ENCODE assay signal across 20 cellular contexts in the genomic region with DNA sequence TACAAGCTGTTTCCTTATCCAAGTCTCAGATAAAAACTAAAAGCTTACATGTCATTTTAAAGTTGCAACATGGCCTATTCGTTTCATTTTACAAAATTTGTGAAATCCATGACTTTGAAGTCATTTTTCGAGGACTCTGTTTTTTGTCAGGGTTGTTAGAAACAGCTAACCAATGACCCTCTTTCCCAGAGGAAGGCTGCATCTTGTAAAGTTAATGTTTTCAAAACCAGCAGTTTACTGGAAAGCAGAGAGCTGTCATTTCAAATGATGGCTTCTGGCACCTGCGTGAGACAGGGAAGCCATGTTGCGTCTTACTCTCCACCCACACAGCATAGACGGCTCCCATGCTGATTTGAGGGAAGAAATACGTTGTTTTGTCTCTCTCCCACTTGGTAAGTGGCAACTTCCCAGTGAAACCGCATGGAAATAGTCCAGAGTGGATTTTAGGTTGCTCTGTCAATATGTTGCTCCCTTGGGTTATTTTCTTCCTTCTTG. TPM values are rescaled to one million over a fixed set of nuclear protein-coding genes. Genes with fewer than 3 reads are reported as not detected.
DNase-seq lines count a peak whose midpoint lies in the region; ATAC-seq, FAIRE-seq and TF ChIP-seq lines count a peak whose summit lies in the region.
"Had no signal": no experiment of that assay in that cellular context is flagged by ENCODE, and none has a peak within 500 bp of the region (broad histone marks: within the 10 kb centered on the region; RNA-seq: fewer than 3 reads in every experiment).

No MANE protein-coding gene starts in this region.

- no peaks in the 10 kb centered on the region for H3K27me3 Mint-ChIP-seq in activated naive CD4-positive, alpha-beta T cell treated with anti-CD3 and anti-CD28 coated beads, Interleukin-2, amount 50 U/mL, for 24 hours
- no peaks in the 10 kb centered on the region for H3K27me3 Mint-ChIP-seq in activated naive CD4-positive, alpha-beta T cell treated with anti-CD3 and anti-CD28 coated beads for 36 hours (ENCODE audit: low read depth)
- no peaks in the 10 kb centered on the region for H3K27me3 Mint-ChIP-seq in nephron (ENCODE audit: low read depth)
- H3K27me3 Mint-ChIP-seq: activated CD4-positive, alpha-beta T cell treated with anti-CD3 and anti-CD28 coated beads, Interleukin-2, amount 10 ng/mL, durations not matched to agents 24 days and 14 days; activated naive CD8-positive, alpha-beta T cell treated with anti-CD3 and anti-CD28 coated beads, Interleukin-2, amount 10 ng/mL, durations not matched to agents 7 days and 5 days; progenitor cell of endocrine pancreas had no signal

- H3K4me3 ChIP-seq in body of pancreas (no peak overlapping the region), kidney (ENCODE audit: low read length in 2 of 2) (no peak overlapping the region)
- H3K4me3 ChIP-seq: breast epithelium, K562, lung had no signal

- DNase-seq in activated naive CD4-positive, alpha-beta T cell treated with anti-CD3 and anti-CD28 coated beads for 36 hours = no peak
- DNase-seq in body of pancreas (peak in 2 of 4 donors; percentile 7 to 15), urothelium cell line (ENCODE audit: low spot score) (no peak), kidney (no peak)
- DNase-seq: activated CD4-positive, alpha-beta T cell treated with anti-CD3 and anti-CD28 coated beads, Interleukin-2, amount 10 ng/mL, durations not matched to agents 24 days and 14 days; activated naive CD8-positive, alpha-beta T cell treated with anti-CD3 and anti-CD28 coated beads, Interleukin-2, amount 10 ng/mL, durations not matched to agents 7 days and 5 days; DMS79; islet precursor cell; NCI-H187; NCI-H226; small intestine had no signal

- H3K27ac Mint-ChIP-seq in activated naive CD4-positive, alpha-beta T cell treated with anti-CD3 and anti-CD28 coated beads, Interleukin-2, amount 50 U/mL, for 24 hours = peak overlapping the region; percentile 92
- no peak overlapping the region for H3K27ac Mint-ChIP-seq in activated naive CD4-positive, alpha-beta T cell treated with anti-CD3 and anti-CD28 coated beads for 36 hours
- H3K27ac Mint-ChIP-seq in nephron = peak overlapping the region in 2 of 3 experiments; percentile 76 to 94
- H3K27ac Mint-ChIP-seq: activated CD4-positive, alpha-beta T cell treated with anti-CD3 and anti-CD28 coated beads, Interleukin-2, amount 10 ng/mL, durations not matched to agents 24 days and 14 days; activated naive CD8-positive, alpha-beta T cell treated with anti-CD3 and anti-CD28 coated beads, Interleukin-2, amount 10 ng/mL, durations not matched to agents 7 days and 5 days; progenitor cell of endocrine pancreas had no signal

- no peak overlapping the region for H3K4me3 Mint-ChIP-seq in activated naive CD4-positive, alpha-beta T cell treated with anti-CD3 and anti-CD28 coated beads, Interleukin-2, amount 50 U/mL, for 24 hours
- no peak overlapping the region for H3K4me3 Mint-ChIP-seq in activated naive CD4-positive, alpha-beta T cell treated with anti-CD3 and anti-CD28 coated beads for 36 hours
- H3K4me3 Mint-ChIP-seq in nephron = peak overlapping the region in 2 of 3 experiments; percentile 13 to 26
- H3K4me3 Mint-ChIP-seq: activated CD4-positive, alpha-beta T cell treated with anti-CD3 and anti-CD28 coated beads, Interleukin-2, amount 10 ng/mL, durations not matched to agents 24 days and 14 days; activated naive CD8-positive, alpha-beta T cell treated with anti-CD3 and anti-CD28 coated beads, Interleukin-2, amount 10 ng/mL, durations not matched to agents 7 days and 5 days; CD14-positive monocyte had no signal

- 49 to 72% methylated on average over 7 of the region's 7 CpGs for WGBS in body of pancreas, 2 donors

- CTCF ChIA-PET in activated naive CD4-positive, alpha-beta T cell treated with anti-CD3 and anti-CD28 coated beads for 36 hours (lab: Charles Lee) = interaction anchor here (0.6 to 1.4 kb wide), 4 partner anchors 17 to 159 kb away, joined by 3 to 5 read pairs (median 4); no protein-coding TSS in a partner anchor

- H3K36me3 Mint-ChIP-seq in activated naive CD4-positive, alpha-beta T cell treated with anti-CD3 and anti-CD28 coated beads, Interleukin-2, amount 50 U/mL, for 24 hours = peaks cover 28% of the 10 kb centered on the region
- peaks cover 33% of the 10 kb centered on the region for H3K36me3 Mint-ChIP-seq in activated naive CD4-positive, alpha-beta T cell treated with anti-CD3 and anti-CD28 coated beads for 36 hours (ENCODE audit: low read depth)
- peaks cover 7% of the 10 kb centered on the region for H3K36me3 Mint-ChIP-seq in nephron (ENCODE audit: low read depth)

- no peak overlapping the region for H3K27ac ChIP-seq in body of pancreas
- no peak overlapping the region for H3K27ac ChIP-seq in kidney (ENCODE audit: low read depth in 2 of 2, low read length in 2 of 2)
- H3K27ac ChIP-seq: breast epithelium had no signal

- H3K9me3 ChIP-seq in body of pancreas (no peaks in the 10 kb centered on the region), kidney (ENCODE audit: control insufficient read depth in 1 of 2, low read length in 2 of 2) (no peaks in the 10 kb centered on the region)
- H3K9me3 ChIP-seq: breast epithelium had no signal

- no peaks in the 10 kb centered on the region for H3K4me1 ChIP-seq in body of pancreas
- H3K4me1 ChIP-seq in kidney (ENCODE audit: control insufficient read depth in 1 of 2, insufficient read depth in 1 of 2, low read depth in 1 of 2, low read length in 2 of 2) = no peaks in the 10 kb centered on the region
- H3K4me1 ChIP-seq: breast epithelium had no signal

- no peaks in the 10 kb centered on the region for H3K27me3 ChIP-seq in body of pancreas
- H3K27me3 ChIP-seq: breast epithelium had no signal

- no peaks in the 10 kb centered on the region for H3K9me3 Mint-ChIP-seq in activated naive CD4-positive, alpha-beta T cell treated with anti-CD3 and anti-CD28 coated beads, Interleukin-2, amount 50 U/mL, for 24 hours
- H3K9me3 Mint-ChIP-seq in activated naive CD4-positive, alpha-beta T cell treated with anti-CD3 and anti-CD28 coated beads for 36 hours = peaks cover 1% of the 10 kb centered on the region
- peaks cover 4% of the 10 kb centered on the region for H3K9me3 Mint-ChIP-seq in nephron
- H3K9me3 Mint-ChIP-seq: activated CD4-positive, alpha-beta T cell treated with anti-CD3 and anti-CD28 coated beads, Interleukin-2, amount 10 ng/mL, durations not matched to agents 24 days and 14 days had no signal

- intact Hi-C loops in activated naive CD4-positive, alpha-beta T cell treated with anti-CD3 and anti-CD28 coated beads for 36 hours (cut with micrococcal nuclease) = no loop called here
- intact Hi-C loops in body of pancreas (cut with DNase I) (no loop called here), kidney (cut with DNase I) (no loop called here)

- FAIRE-seq in urothelium cell line (lab: Jason Lieb, UNC) = peak; percentile 46
- no peak for FAIRE-seq in kidney (lab: Jason Lieb, UNC)
- FAIRE-seq: K562, small intestine had no signal

- H3K36me3 ChIP-seq in body of pancreas (replicated peaks in 1 of 2; ENCODE audit: insufficient read depth in 1 of 2, low read depth in 2 of 2) (no peaks in the 10 kb centered on the region), kidney (ENCODE audit: control insufficient read depth in 1 of 2, insufficient read depth in 2 of 2, low read length in 2 of 2) (no peaks in the 10 kb centered on the region)
- H3K36me3 ChIP-seq: breast epithelium had no signal

- TF ChIP-seq POLR2A in body of pancreas (IDR thresholded peaks at IDR 0.05) = no peak

- no peak for TF ChIP-seq CTCF in body of pancreas (IDR thresholded peaks at IDR 0.05)
- TF ChIP-seq CTCF in nephron (IDR thresholded peaks at IDR 0.05; ENCODE audit: unreplicated experiment in 3 of 3) = no peak
- TF ChIP-seq CTCF in kidney (IDR thresholded peaks at IDR 0.05; ENCODE audit: borderline replicate concordance, extremely low read depth, insufficient read depth) = no peak

- peaks cover 58% of the 10 kb centered on the region for H3K4me1 Mint-ChIP-seq in activated naive CD4-positive, alpha-beta T cell treated with anti-CD3 and anti-CD28 coated beads, Interleukin-2, amount 50 U/mL, for 24 hours
- H3K4me1 Mint-ChIP-seq in activated naive CD4-positive, alpha-beta T cell treated with anti-CD3 and anti-CD28 coated beads for 36 hours (ENCODE audit: low read depth) = peaks cover 45% of the 10 kb centered on the region
- peaks cover 21% of the 10 kb centered on the region for H3K4me1 Mint-ChIP-seq in nephron
- H3K4me1 Mint-ChIP-seq: CD14-positive monocyte had no signal

- H3K9ac ChIP-seq in kidney (ENCODE audit: low read length in 2 of 2) = no peak overlapping the region

- ATAC-seq in body of pancreas (peak; percentile 47), GM21381 (IDR thresholded peaks at IDR 0.05; ENCODE audit: unreplicated experiment) (no peak), HG03139 (IDR thresholded peaks at IDR 0.05; ENCODE audit: unreplicated experiment) (no peak)
- ATAC-seq: K562 had no signal

RNA-seq across cellular contexts. Expression of a gene that starts 50.1 kb away (rescaled TPM):
- total RNA-seq in activated naive CD4-positive, alpha-beta T cell treated with anti-CD3 and anti-CD28 coated beads for 36 hours = 100 to 1,000 TPM; 255 to 275 TPM
- 10 to 100 TPM; 15.2 to 40.7 TPM for total RNA-seq in body of pancreas
- 116 TPM for total RNA-seq in kidney
- polyA plus RNA-seq in kidney (ENCODE audit: insufficient read depth, low read depth, low replicate concordance) = 250 TPM

Comparison
In these comparisons a context has a peak if more than half of its experiments do, and no peak if none do; other contexts are left out.
1. H3K4me3 Mint-ChIP-seq: peak in nephron (2 of 3); none in activated naive CD4-positive, alpha-beta T cell treated with anti-CD3 and anti-CD28 coated beads, Interleukin-2, amount 50 U/mL, for 24 hours (single experiment) and activated naive CD4-positive, alpha-beta T cell treated with anti-CD3 and anti-CD28 coated beads for 36 hours (single experiment).